Comparison of ENCODE assay signal across 8 cellular contexts in genomic region chr12:67069451-67070306, GRCh38.
A peak's percentile ranks its signal among the peaks of the same experiment; 100 is the strongest.
DNase-seq lines count a peak whose midpoint lies in the region; ATAC-seq and TF ChIP-seq lines count a peak whose summit lies in the region.

No MANE protein-coding gene starts in this region.

- no peaks in the 10 kb centered on the region for H3K27me3 Mint-ChIP-seq in chondrocyte (ENCODE audit: low read depth)
- H3K27me3 Mint-ChIP-seq in stimulated activated memory B cell treated with anti-CD40 and anti-IgM and Interleukin-4, amounts not matched to agents 10 μg/mL and 1 μg/mL and 100 μg/mL, for 72 hours, result peaks cover 59% of the 10 kb centered on the region

- H3K9me3 Mint-ChIP-seq in chondrocyte (ENCODE audit: low read depth), result no peaks in the 10 kb centered on the region
- no peaks in the 10 kb centered on the region for H3K9me3 Mint-ChIP-seq in stimulated activated memory B cell treated with anti-CD40 and anti-IgM and Interleukin-4, amounts not matched to agents 10 μg/mL and 1 μg/mL and 100 μg/mL, for 72 hours

- H3K27ac ChIP-seq in lower lobe of right lung, result no peak overlapping the region

- peak overlapping the region; percentile 78 for H3K4me3 Mint-ChIP-seq in chondrocyte (ENCODE audit: unreplicated experiment)
- H3K4me3 Mint-ChIP-seq in stimulated activated memory B cell treated with anti-CD40 and anti-IgM and Interleukin-4, amounts not matched to agents 10 μg/mL and 1 μg/mL and 100 μg/mL, for 72 hours, result peak overlapping the region; percentile 83

- H3K36me3 Mint-ChIP-seq in chondrocyte (ENCODE audit: low read depth), result no peaks in the 10 kb centered on the region
- no peaks in the 10 kb centered on the region for H3K36me3 Mint-ChIP-seq in stimulated activated memory B cell treated with anti-CD40 and anti-IgM and Interleukin-4, amounts not matched to agents 10 μg/mL and 1 μg/mL and 100 μg/mL, for 72 hours

- peaks cover 22% of the 10 kb centered on the region for H3K4me1 Mint-ChIP-seq in chondrocyte (ENCODE audit: low read depth)
- peaks cover 22% of the 10 kb centered on the region for H3K4me1 Mint-ChIP-seq in stimulated activated memory B cell treated with anti-CD40 and anti-IgM and Interleukin-4, amounts not matched to agents 10 μg/mL and 1 μg/mL and 100 μg/mL, for 72 hours

- H3K4me3 ChIP-seq in Jurkat, Clone E6-1 (ENCODE audit: low read length), result peak overlapping the region; percentile 37
- H3K4me3 ChIP-seq in lower lobe of right lung, result peak overlapping the region; percentile 62

- intact Hi-C loops in lower lobe of right lung (cut with DNase I), result no loop called here

- DNase-seq in EH (ENCODE audit: low read depth) (peak; percentile 17), T1000 (lab: John Stamatoyannopoulos, UW) (peak; percentile 48), chondrocyte (ENCODE audit: low spot score) (no peak), lower lobe of right lung (peak; percentile 62), cortex of kidney (lab: John Stamatoyannopoulos, UW) (no peak)
- DNase-seq in Jurkat, Clone E6-1 (ENCODE audit: low read depth, low spot score), result peak; percentile 16

- H3K36me3 ChIP-seq in lower lobe of right lung, result no peaks in the 10 kb centered on the region

- peak; percentile 70 for ATAC-seq in GM21447 (IDR thresholded peaks at IDR 0.05; ENCODE audit: unreplicated experiment)
- peak; percentile 77 to 87 for ATAC-seq in lower lobe of right lung
- peak; percentile 69 for ATAC-seq in stimulated activated memory B cell treated with anti-CD40 and anti-IgM and Interleukin-4, amounts not matched to agents 10 μg/mL and 1 μg/mL and 100 μg/mL, for 72 hours

- H3K9me3 ChIP-seq in lower lobe of right lung, result no peaks in the 10 kb centered on the region

- TF ChIP-seq CTCF in chondrocyte (IDR thresholded peaks at IDR 0.05), result peak; percentile 40
- no peak for TF ChIP-seq CTCF in lower lobe of right lung (IDR thresholded peaks at IDR 0.05)

- H3K27me3 ChIP-seq in lower lobe of right lung (ENCODE audit: low read depth), result peaks cover 27% of the 10 kb centered on the region

- H3K27ac Mint-ChIP-seq in chondrocyte (ENCODE audit: unreplicated experiment), result peak overlapping the region; percentile 70
- H3K27ac Mint-ChIP-seq in stimulated activated memory B cell treated with anti-CD40 and anti-IgM and Interleukin-4, amounts not matched to agents 10 μg/mL and 1 μg/mL and 100 μg/mL, for 72 hours, result no peak overlapping the region

- peaks cover 9% of the 10 kb centered on the region for H3K4me1 ChIP-seq in lower lobe of right lung

Comparison
In these comparisons a context has a peak if more than half of its experiments do, and no peak if none do; other contexts are left out.
1. DNase-seq: peak in EH (single experiment), Jurkat, Clone E6-1 (single experiment), T1000 (single experiment) and lower lobe of right lung (single experiment); none in chondrocyte (single experiment) and cortex of kidney (single experiment).
2. Peak in every context shown above with its lines, with median percentiles within 50 percentile points of each other: ATAC-seq.